Comparison of ENCODE assay signal across 8 cellular contexts in genomic region chr2:241844066-241844728, GRCh38. TPM values are rescaled to one million over a fixed set of nuclear protein-coding genes. Genes with fewer than 3 reads are reported as not detected.
A peak's percentile ranks its signal among the peaks of the same experiment; 100 is the strongest.
DNase-seq lines count a peak whose midpoint lies in the region; ATAC-seq and TF ChIP-seq lines count a peak whose summit lies in the region.

No MANE protein-coding gene starts in this region.

- H3K27me3 ChIP-seq in Caco-2 (replicated peaks; ENCODE audit: control insufficient read depth, insufficient read depth, low read length) = no peaks in the 10 kb centered on the region
- peaks cover 18% of the 10 kb centered on the region for H3K27me3 ChIP-seq in MM.1S (replicated peaks; ENCODE audit: insufficient read depth, low read length)
- H3K27me3 ChIP-seq in mucosa of rectum (ENCODE audit: control insufficient read depth in 2 of 2, insufficient read depth in 2 of 2, low read length in 2 of 2) = no peaks in the 10 kb centered on the region

- intact Hi-C loops in Caco-2 (cut with micrococcal nuclease; ENCODE audit: unreplicated experiment) = no loop called here

- no peaks in the 10 kb centered on the region for H4K20me1 ChIP-seq in MM.1S (ENCODE audit: insufficient read depth, low read length)

- H2AFZ ChIP-seq in MM.1S (ENCODE audit: low read length) = no peak overlapping the region

- H3K9me2 ChIP-seq in MM.1S (replicated peaks; ENCODE audit: insufficient read depth, low read length) = no peaks in the 10 kb centered on the region

- no peak overlapping the region for H3K27ac Mint-ChIP-seq in Caco-2 (ENCODE audit: unreplicated experiment)
- no peak overlapping the region for H3K27ac Mint-ChIP-seq in endothelial cell (ENCODE audit: unreplicated experiment)

- H3K4me3 ChIP-seq in Caco-2 (ENCODE audit: low read depth, low read length) (peak overlapping the region; percentile 32), MM.1S (ENCODE audit: low read length) (no peak overlapping the region), mucosa of rectum (ENCODE audit: low read length in 2 of 2) (peak overlapping the region; percentile 48 to 67)

- CTCF ChIA-PET in Caco-2 (lab: Charles Lee) = no interaction called here

- H3K9me3 Mint-ChIP-seq in Caco-2 (ENCODE audit: unreplicated experiment) (no peaks in the 10 kb centered on the region), endothelial cell (ENCODE audit: unreplicated experiment) (no peaks in the 10 kb centered on the region)

- H3K4me2 ChIP-seq in MM.1S (ENCODE audit: low read depth, low read length) = peak overlapping the region; percentile 54; the same call in 1 of the 2 replicates

- H3K4me1 ChIP-seq in Caco-2 = peaks cover 5% of the 10 kb centered on the region; the same call in 1 of the 2 replicates
- H3K4me1 ChIP-seq in MM.1S (ENCODE audit: low read length) = no peaks in the 10 kb centered on the region
- peaks cover 7 to 9% of the 10 kb centered on the region in 2 donors for H3K4me1 ChIP-seq in mucosa of rectum (ENCODE audit: control insufficient read depth in 2 of 2, insufficient read depth in 2 of 2, low read length in 2 of 2)

- DNase-seq in Caco-2 (peak; percentile 54 to 79), MM.1S (peak; percentile 65), endothelial cell (ENCODE audit: low spot score) (peak; percentile 64)
- peak; percentile 93 for DNase-seq in activated CD8-positive, alpha-beta memory T cell treated with anti-CD3 and anti-CD28 coated beads for 24 hours
- peak; percentile 65 to 87 for DNase-seq in stimulated activated CD8-positive, alpha-beta memory T cell treated with anti-CD3 and anti-CD28 coated beads, Interleukin-7, amount 100 ng/mL, for 4 hours (ENCODE audit: low read depth in 2 of 2)

- H3K36me3 Mint-ChIP-seq in Caco-2 (ENCODE audit: insufficient read depth, unreplicated experiment) (no peaks in the 10 kb centered on the region), endothelial cell (ENCODE audit: low read depth, unreplicated experiment) (no peaks in the 10 kb centered on the region)

- H3K79me2 ChIP-seq in MM.1S (ENCODE audit: low read length) = no peaks in the 10 kb centered on the region

- no peaks in the 10 kb centered on the region for H3K27me3 Mint-ChIP-seq in Caco-2 (ENCODE audit: insufficient read depth, unreplicated experiment)
- peaks cover 3% of the 10 kb centered on the region for H3K27me3 Mint-ChIP-seq in endothelial cell (ENCODE audit: unreplicated experiment)

- 0 out of 2 replicates have a peak, but pooled peaks cover 4% of the 10 kb centered on the region for H3F3A ChIP-seq in MM.1S (ENCODE audit: insufficient read depth, low read length)

- H3K27ac ChIP-seq in MM.1S (ENCODE audit: low read length) (no peak overlapping the region), mucosa of rectum (ENCODE audit: low read depth in 2 of 2, low read length in 2 of 2) (no peak overlapping the region)

- H3K4me3 Mint-ChIP-seq in Caco-2 (ENCODE audit: unreplicated experiment) (peak overlapping the region; percentile 68), endothelial cell (ENCODE audit: unreplicated experiment) (peak overlapping the region; percentile 85)

- H3K4me1 Mint-ChIP-seq in Caco-2 (ENCODE audit: low read depth, unreplicated experiment) = no peaks in the 10 kb centered on the region
- H3K4me1 Mint-ChIP-seq in endothelial cell (ENCODE audit: unreplicated experiment) = no peaks in the 10 kb centered on the region

- no peaks in the 10 kb centered on the region for H3K36me3 ChIP-seq in Caco-2 (ENCODE audit: control insufficient read depth, insufficient read depth, low read length)
- H3K36me3 ChIP-seq in MM.1S (replicated peaks; ENCODE audit: insufficient read depth, low read length) = no peaks in the 10 kb centered on the region
- H3K36me3 ChIP-seq in mucosa of rectum (ENCODE audit: control insufficient read depth in 2 of 2, insufficient read depth in 2 of 2, low read length in 2 of 2) = no peaks in the 10 kb centered on the region

- no TSS peak for BruUV-seq in Caco-2 (replicated peaks; lab: Mats Ljungman, UMichigan)

- TF ChIP-seq CTCF in Caco-2 (IDR thresholded peaks at IDR 0.05; ENCODE audit: insufficient read depth in 1 of 2, low read depth in 1 of 2, low read length in 1 of 2, severe bottlenecking in 1 of 2, unreplicated experiment in 1 of 2) (no peak), MM.1S (IDR thresholded peaks at IDR 0.05; ENCODE audit: low read length) (no peak), endothelial cell (IDR thresholded peaks at IDR 0.05; ENCODE audit: unreplicated experiment) (no peak)

- H3K9me3 ChIP-seq in Caco-2 = no peaks in the 10 kb centered on the region
- H3K9me3 ChIP-seq in MM.1S (replicated peaks; ENCODE audit: insufficient read depth, low read length) = no peaks in the 10 kb centered on the region
- no peaks in the 10 kb centered on the region for H3K9me3 ChIP-seq in mucosa of rectum (ENCODE audit: control insufficient read depth in 2 of 2, low read length in 2 of 2)

- H3K9ac ChIP-seq in MM.1S (ENCODE audit: low read length) = no peak overlapping the region; the same call in 1 of the 2 replicates
- peak overlapping the region; percentile 52 to 68 for H3K9ac ChIP-seq in mucosa of rectum (ENCODE audit: low read depth in 1 of 2, low read length in 2 of 2)

- ATAC-seq in GM21447 (IDR thresholded peaks at IDR 0.05; ENCODE audit: unreplicated experiment) (peak; percentile 63), HG02870 (IDR thresholded peaks at IDR 0.05; ENCODE audit: unreplicated experiment) (no peak)

- POLR2A ChIA-PET in Caco-2 (lab: Charles Lee) = interaction anchor here (0.6 kb wide), 1 partner anchor 152 kb away, joined by 10 read pairs; no protein-coding TSS in a partner anchor

RNA-seq across cellular contexts. Expression of gene PDCD1, which starts 14.5 kb away (rescaled TPM):
- not detected in 2 replicates for total RNA-seq in Caco-2 (2022)
- not detected for total RNA-seq in endothelial cell (ENCODE audit: unreplicated experiment)

RNA-seq across cellular contexts. Expression of gene RTP5, which starts 25.3 kb away (rescaled TPM):
- total RNA-seq in Caco-2 (2022) (not detected in 2 replicates), endothelial cell (ENCODE audit: unreplicated experiment) (not detected)

RNA-seq across cellular contexts. Expression of gene NEU4, which starts 35.2 kb away (rescaled TPM):
- total RNA-seq in Caco-2 (2022) (1.5 and 3.9 TPM in 2 replicates), endothelial cell (ENCODE audit: unreplicated experiment) (0.33 TPM)
